In the genomic region with DNA sequence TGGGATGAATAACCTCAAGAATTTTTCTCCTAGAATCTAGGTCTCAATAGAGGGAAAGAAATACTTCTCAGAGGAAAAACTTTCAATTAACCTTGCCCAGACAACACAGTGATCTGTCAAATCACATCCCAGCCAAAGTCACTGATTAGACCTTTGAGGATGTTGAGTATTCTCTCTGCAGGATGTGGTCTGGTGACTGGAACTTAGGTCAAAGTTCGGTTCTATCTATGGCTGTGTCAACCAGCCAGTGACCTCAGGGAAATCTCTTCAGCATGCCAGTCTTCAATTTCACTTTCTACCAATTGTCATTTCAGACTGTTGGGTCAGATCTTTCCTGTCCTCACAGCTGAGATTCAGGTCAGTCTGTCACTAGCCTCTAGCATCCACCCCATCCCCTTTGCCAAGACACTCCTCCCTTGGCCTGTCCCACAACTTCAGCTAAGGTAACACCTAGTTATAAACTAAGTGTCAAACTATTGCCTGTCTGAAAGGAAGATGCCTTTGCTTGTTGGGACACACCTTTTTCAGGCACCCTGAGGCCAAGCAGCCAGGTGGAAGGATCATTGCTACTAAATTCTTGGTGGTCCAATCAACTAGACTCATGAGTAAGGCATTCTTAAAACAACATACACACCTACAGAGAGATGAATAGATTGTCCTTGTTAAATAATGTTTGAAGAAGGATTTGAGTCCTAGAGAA, we compare ENCODE assay signal across 16 cellular contexts.
A peak's percentile ranks its signal among the peaks of the same experiment; 100 is the strongest.
DNase-seq lines count a peak whose midpoint lies in the region; ATAC-seq and TF ChIP-seq lines count a peak whose summit lies in the region.
"Had no signal": no experiment of that assay in that cellular context is flagged by ENCODE, and none has a peak within 500 bp of the region (broad histone marks: within the 10 kb centered on the region; RNA-seq: fewer than 3 reads in every experiment).

No MANE protein-coding gene starts in this region.

- no peak for DNase-seq in activated CD8-positive, alpha-beta T cell treated with anti-CD3 and anti-CD28 coated beads for 36 hours
- DNase-seq in activated CD8-positive, alpha-beta T cell treated with anti-CD3 and anti-CD28 coated beads, Interleukin-2, amount 10 ng/mL, durations not matched to agents 7 days and 5 days = no peak
- DNase-seq in type B pancreatic cell (ENCODE audit: extremely low spot score, unreplicated experiment) (no peak), mucosa of gallbladder (ENCODE audit: low spot score) (no peak), left colon (no peak)
- DNase-seq in activated T-helper 1 cell treated with anti-CD3 and anti-CD28 coated beads, Interleukin-12 subunit alpha, Interleukin-12 subunit beta, Interleukin-2, Interleukin-4 antibody, amounts not matched to agents 30 ng/mL and 10 ng/mL and 1 ng/mL, durations not matched to agents 14 hours and 24 hours and 36 hours (ENCODE audit: low spot score) = no peak
- DNase-seq: activated CD4-positive, alpha-beta T cell treated with anti-CD3 and anti-CD28 coated beads for 1 hour; activated naive CD4-positive, alpha-beta T cell treated with anti-CD3 and anti-CD28 coated beads for 36 hours; DMS79; hippocampal formation; KG1; NCI-H226; SHP77; transverse colon had no signal

- H3K27me3 Mint-ChIP-seq in activated CD8-positive, alpha-beta T cell treated with anti-CD3 and anti-CD28 coated beads for 36 hours = no peaks in the 10 kb centered on the region
- no peaks in the 10 kb centered on the region for H3K27me3 Mint-ChIP-seq in activated CD8-positive, alpha-beta T cell treated with anti-CD3 and anti-CD28 coated beads, Interleukin-2, amount 10 ng/mL, durations not matched to agents 7 days and 5 days (ENCODE audit: low read depth)
- H3K27me3 Mint-ChIP-seq in activated T-helper 17 cell treated with anti-CD3 and anti-CD28 coated beads, Interleukin-2, amount 50 U/mL, for 72 hours = no peaks in the 10 kb centered on the region
- H3K27me3 Mint-ChIP-seq in type B pancreatic cell = no peaks in the 10 kb centered on the region
- H3K27me3 Mint-ChIP-seq in activated T-helper 1 cell treated with anti-CD3 and anti-CD28 coated beads, Interleukin-12 subunit alpha, Interleukin-12 subunit beta, Interleukin-2, Interleukin-4 antibody, amounts not matched to agents 30 ng/mL and 10 ng/mL and 1 ng/mL, durations not matched to agents 14 hours and 24 hours and 36 hours (ENCODE audit: insufficient read depth) = no peaks in the 10 kb centered on the region

- TF ChIP-seq CTCF in activated CD8-positive, alpha-beta T cell treated with anti-CD3 and anti-CD28 coated beads for 36 hours (IDR thresholded peaks at IDR 0.05) = no peak
- TF ChIP-seq CTCF in type B pancreatic cell (conservative IDR thresholded peaks at IDR 0.05) = no peak

- no peaks in the 10 kb centered on the region for H3K4me1 Mint-ChIP-seq in activated CD8-positive, alpha-beta T cell treated with anti-CD3 and anti-CD28 coated beads for 36 hours (ENCODE audit: low read depth)
- no peaks in the 10 kb centered on the region for H3K4me1 Mint-ChIP-seq in activated CD8-positive, alpha-beta T cell treated with anti-CD3 and anti-CD28 coated beads, Interleukin-2, amount 10 ng/mL, durations not matched to agents 7 days and 5 days (ENCODE audit: low read depth)
- H3K4me1 Mint-ChIP-seq in activated T-helper 17 cell treated with anti-CD3 and anti-CD28 coated beads, Interleukin-2, amount 50 U/mL, for 72 hours = no peaks in the 10 kb centered on the region
- H3K4me1 Mint-ChIP-seq in type B pancreatic cell (ENCODE audit: unreplicated experiment) = no peaks in the 10 kb centered on the region
- no peaks in the 10 kb centered on the region for H3K4me1 Mint-ChIP-seq in activated T-helper 1 cell treated with anti-CD3 and anti-CD28 coated beads, Interleukin-12 subunit alpha, Interleukin-12 subunit beta, Interleukin-2, Interleukin-4 antibody, amounts not matched to agents 30 ng/mL and 10 ng/mL and 1 ng/mL, durations not matched to agents 14 hours and 24 hours and 36 hours (ENCODE audit: low read depth)

- CTCF ChIA-PET in activated CD8-positive, alpha-beta T cell treated with anti-CD3 and anti-CD28 coated beads for 36 hours (lab: Charles Lee) = no interaction called here
- CTCF ChIA-PET in activated CD8-positive, alpha-beta T cell treated with anti-CD3 and anti-CD28 coated beads, Interleukin-2, amount 10 ng/mL, durations not matched to agents 7 days and 5 days (lab: Charles Lee) = no interaction called here

- ATAC-seq in activated CD8-positive, alpha-beta T cell treated with anti-CD3 and anti-CD28 coated beads for 36 hours = peak; percentile 53
- no peak for ATAC-seq in activated CD8-positive, alpha-beta T cell treated with anti-CD3 and anti-CD28 coated beads, Interleukin-2, amount 10 ng/mL, durations not matched to agents 7 days and 5 days
- peak; percentile 77 for ATAC-seq in HG03159 (IDR thresholded peaks at IDR 0.05; ENCODE audit: unreplicated experiment)
- peak; percentile 79 for ATAC-seq in activated T-helper 17 cell treated with anti-CD3 and anti-CD28 coated beads, Interleukin-2, amount 50 U/mL, for 72 hours (replicated peaks)
- no peak for ATAC-seq in left colon

- no peaks in the 10 kb centered on the region for H3K9me3 Mint-ChIP-seq in activated CD8-positive, alpha-beta T cell treated with anti-CD3 and anti-CD28 coated beads for 36 hours
- no peaks in the 10 kb centered on the region for H3K9me3 Mint-ChIP-seq in activated CD8-positive, alpha-beta T cell treated with anti-CD3 and anti-CD28 coated beads, Interleukin-2, amount 10 ng/mL, durations not matched to agents 7 days and 5 days (ENCODE audit: insufficient read depth)
- H3K9me3 Mint-ChIP-seq in activated T-helper 17 cell treated with anti-CD3 and anti-CD28 coated beads, Interleukin-2, amount 50 U/mL, for 72 hours = no peaks in the 10 kb centered on the region
- H3K9me3 Mint-ChIP-seq in type B pancreatic cell = no peaks in the 10 kb centered on the region
- no peaks in the 10 kb centered on the region for H3K9me3 Mint-ChIP-seq in activated T-helper 1 cell treated with anti-CD3 and anti-CD28 coated beads, Interleukin-12 subunit alpha, Interleukin-12 subunit beta, Interleukin-2, Interleukin-4 antibody, amounts not matched to agents 30 ng/mL and 10 ng/mL and 1 ng/mL, durations not matched to agents 14 hours and 24 hours and 36 hours
- H3K9me3 Mint-ChIP-seq: activated naive CD4-positive, alpha-beta T cell treated with anti-CD3 and anti-CD28 coated beads for 36 hours had no signal

- POLR2A ChIA-PET in activated CD8-positive, alpha-beta T cell treated with anti-CD3 and anti-CD28 coated beads for 36 hours (lab: Charles Lee) = no interaction called here
- POLR2A ChIA-PET in activated CD8-positive, alpha-beta T cell treated with anti-CD3 and anti-CD28 coated beads, Interleukin-2, amount 10 ng/mL, durations not matched to agents 7 days and 5 days (lab: Charles Lee) = no interaction called here

- H3K27ac Mint-ChIP-seq in activated CD8-positive, alpha-beta T cell treated with anti-CD3 and anti-CD28 coated beads for 36 hours = no peak overlapping the region
- no peak overlapping the region for H3K27ac Mint-ChIP-seq in activated CD8-positive, alpha-beta T cell treated with anti-CD3 and anti-CD28 coated beads, Interleukin-2, amount 10 ng/mL, durations not matched to agents 7 days and 5 days
- H3K27ac Mint-ChIP-seq in activated T-helper 17 cell treated with anti-CD3 and anti-CD28 coated beads, Interleukin-2, amount 50 U/mL, for 72 hours = no peak overlapping the region
- H3K27ac Mint-ChIP-seq in type B pancreatic cell = peak overlapping the region; percentile 67
- no peak overlapping the region for H3K27ac Mint-ChIP-seq in activated T-helper 1 cell treated with anti-CD3 and anti-CD28 coated beads, Interleukin-12 subunit alpha, Interleukin-12 subunit beta, Interleukin-2, Interleukin-4 antibody, amounts not matched to agents 30 ng/mL and 10 ng/mL and 1 ng/mL, durations not matched to agents 14 hours and 24 hours and 36 hours
- H3K27ac Mint-ChIP-seq: activated naive CD4-positive, alpha-beta T cell treated with anti-CD3 and anti-CD28 coated beads for 36 hours had no signal

- no peaks in the 10 kb centered on the region for H3K36me3 Mint-ChIP-seq in activated CD8-positive, alpha-beta T cell treated with anti-CD3 and anti-CD28 coated beads for 36 hours (ENCODE audit: low read depth)
- H3K36me3 Mint-ChIP-seq in activated CD8-positive, alpha-beta T cell treated with anti-CD3 and anti-CD28 coated beads, Interleukin-2, amount 10 ng/mL, durations not matched to agents 7 days and 5 days (ENCODE audit: low read depth) = no peaks in the 10 kb centered on the region
- no peaks in the 10 kb centered on the region for H3K36me3 Mint-ChIP-seq in activated T-helper 17 cell treated with anti-CD3 and anti-CD28 coated beads, Interleukin-2, amount 50 U/mL, for 72 hours (ENCODE audit: low read depth)
- H3K36me3 Mint-ChIP-seq in type B pancreatic cell = no peaks in the 10 kb centered on the region
- no peaks in the 10 kb centered on the region for H3K36me3 Mint-ChIP-seq in activated T-helper 1 cell treated with anti-CD3 and anti-CD28 coated beads, Interleukin-12 subunit alpha, Interleukin-12 subunit beta, Interleukin-2, Interleukin-4 antibody, amounts not matched to agents 30 ng/mL and 10 ng/mL and 1 ng/mL, durations not matched to agents 14 hours and 24 hours and 36 hours (ENCODE audit: low read depth)

- intact Hi-C loops in activated CD8-positive, alpha-beta T cell treated with anti-CD3 and anti-CD28 coated beads for 36 hours (cut with micrococcal nuclease) = no loop called here
- intact Hi-C loops in activated T-helper 1 cell treated with anti-CD3 and anti-CD28 coated beads, Interleukin-12 subunit alpha, Interleukin-12 subunit beta, Interleukin-2, Interleukin-4 antibody, amounts not matched to agents 30 ng/mL and 10 ng/mL and 1 ng/mL, durations not matched to agents 14 hours and 24 hours and 36 hours (cut with micrococcal nuclease) = no loop called here
- intact Hi-C loops in left colon (cut with DNase I, micrococcal nuclease) = no loop called here

- H3K4me3 Mint-ChIP-seq in activated CD8-positive, alpha-beta T cell treated with anti-CD3 and anti-CD28 coated beads for 36 hours = no peak overlapping the region
- no peak overlapping the region for H3K4me3 Mint-ChIP-seq in activated CD8-positive, alpha-beta T cell treated with anti-CD3 and anti-CD28 coated beads, Interleukin-2, amount 10 ng/mL, durations not matched to agents 7 days and 5 days
- no peak overlapping the region for H3K4me3 Mint-ChIP-seq in activated T-helper 17 cell treated with anti-CD3 and anti-CD28 coated beads, Interleukin-2, amount 50 U/mL, for 72 hours
- H3K4me3 Mint-ChIP-seq in type B pancreatic cell = no peak overlapping the region
- H3K4me3 Mint-ChIP-seq in activated T-helper 1 cell treated with anti-CD3 and anti-CD28 coated beads, Interleukin-12 subunit alpha, Interleukin-12 subunit beta, Interleukin-2, Interleukin-4 antibody, amounts not matched to agents 30 ng/mL and 10 ng/mL and 1 ng/mL, durations not matched to agents 14 hours and 24 hours and 36 hours = no peak overlapping the region
- H3K4me3 Mint-ChIP-seq: activated naive CD4-positive, alpha-beta T cell treated with anti-CD3 and anti-CD28 coated beads for 36 hours had no signal

Comparison
In these comparisons a context has a peak if more than half of its experiments do, and no peak if none do; other contexts are left out.
1. ATAC-seq: peak in activated CD8-positive, alpha-beta T cell treated with anti-CD3 and anti-CD28 coated beads for 36 hours (single experiment), HG03159 (single experiment) and activated T-helper 17 cell treated with anti-CD3 and anti-CD28 coated beads, Interleukin-2, amount 50 U/mL, for 72 hours (single experiment); none in activated CD8-positive, alpha-beta T cell treated with anti-CD3 and anti-CD28 coated beads, Interleukin-2, amount 10 ng/mL, durations not matched to agents 7 days and 5 days (single experiment) and left colon (single experiment).